9 cellular contexts compared by ENCODE assay signal in genomic region chr7:105877736-105878135, GRCh38. TPM values are rescaled to one million over a fixed set of nuclear protein-coding genes. Genes with fewer than 3 reads are reported as not detected.
DNase-seq lines count a peak whose midpoint lies in the region; ATAC-seq and TF ChIP-seq lines count a peak whose summit lies in the region.
"Had no signal": no experiment of that assay in that cellular context is flagged by ENCODE, and none has a peak within 500 bp of the region (broad histone marks: within the 10 kb centered on the region; RNA-seq: fewer than 3 reads in every experiment).

No MANE protein-coding gene starts in this region.

- H3K4me3 ChIP-seq in BLaER1 treated with 17β-estradiol and CSF1 and Interleukin-3, amounts not matched to agents 10 nM and 100 nM: peak overlapping the region in 4 of 10 experiments; percentile 73 to 84 (median 78); a peak in 4 of 20 replicates
- H3K4me3 ChIP-seq in endocrine pancreas (ENCODE audit: control insufficient read depth, insufficient read depth, low read length) (peak overlapping the region; percentile 32), lower leg skin (ENCODE audit: low read depth, poor library complexity, severe bottlenecking) (no peak overlapping the region)

- H3K27me3 Mint-ChIP-seq in neural crest cell (ENCODE audit: low read depth): peaks cover 9% of the 10 kb centered on the region

- H4K20me1 ChIP-seq in BLaER1 treated with 17β-estradiol and CSF1 and Interleukin-3, amounts not matched to agents 10 nM and 100 nM: no peaks in the 10 kb centered on the region

- H3K4me1 Mint-ChIP-seq in neural crest cell: peaks cover 35% of the 10 kb centered on the region

- peaks cover 12 to 29% (median 23%) of the 10 kb centered on the region in 10 experiments for H3K4me1 ChIP-seq in BLaER1 treated with 17β-estradiol and CSF1 and Interleukin-3, amounts not matched to agents 10 nM and 100 nM
- peaks cover 6% of the 10 kb centered on the region for H3K4me1 ChIP-seq in endocrine pancreas (ENCODE audit: control insufficient read depth, insufficient read depth, low read length)

- TF ChIP-seq CTCF in neural crest cell (conservative IDR thresholded peaks at IDR 0.05) (no peak), lower leg skin (IDR thresholded peaks at IDR 0.05) (no peak)

- peaks cover 2% of the 10 kb centered on the region for H3K36me3 Mint-ChIP-seq in neural crest cell (ENCODE audit: low read depth)

- no peak overlapping the region for H3K27ac ChIP-seq in BLaER1 treated with 17β-estradiol and CSF1 and Interleukin-3, amounts not matched to agents 10 nM and 100 nM
- H3K27ac ChIP-seq: left lung had no signal

- peak overlapping the region; percentile 95 for H3K4me3 Mint-ChIP-seq in neural crest cell

- no peak overlapping the region for H3K27ac Mint-ChIP-seq in neural crest cell (ENCODE audit: unreplicated experiment)

- H3K9me3 ChIP-seq in BLaER1 treated with 17β-estradiol and CSF1 and Interleukin-3, amounts not matched to agents 10 nM and 100 nM (replicated peaks in 1 of 11): peaks cover 0 to 4% (median 0%) of the 10 kb centered on the region in 11 experiments; a peak in 4 of 22 replicates
- H3K9me3 ChIP-seq in endocrine pancreas (ENCODE audit: control insufficient read depth, low read length): no peaks in the 10 kb centered on the region
- H3K9me3 ChIP-seq: left lung had no signal

- peak overlapping the region in 1 of 11 experiments; percentile 69; a peak in 1 of 22 replicates for H3K9ac ChIP-seq in BLaER1 treated with 17β-estradiol and CSF1 and Interleukin-3, amounts not matched to agents 10 nM and 100 nM
- H3K9ac ChIP-seq in endocrine pancreas (ENCODE audit: control insufficient read depth, insufficient read depth, low read length): peak overlapping the region; percentile 54

- no peak for ATAC-seq in GM19324 (IDR thresholded peaks at IDR 0.05; ENCODE audit: low FRiP score, unreplicated experiment)
- no peak for ATAC-seq in activated CD4-positive, CD25-positive, alpha-beta regulatory T cell treated with anti-CD3 and anti-CD28 coated beads, Interleukin-2, amount 50 U/mL, for 24 hours

- DNase-seq in NCI-H69 (lab: John Stamatoyannopoulos, UW) (peak; percentile 51), neural crest cell (ENCODE audit: low read depth, low spot score) (no peak), lower leg skin (ENCODE audit: low spot score in 2 of 2) (no peak), inferior parietal cortex (ENCODE audit: extremely low spot score) (no peak)

- WGBS in lower leg skin, 2 donors: 62 to 63% methylated on average over 10 of the region's 10 CpGs

- H3K27me3 ChIP-seq in BLaER1 treated with 17β-estradiol and CSF1 and Interleukin-3, amounts not matched to agents 10 nM and 100 nM: peaks cover 22 to 31% (median 28%) of the 10 kb centered on the region in 11 experiments
- no peaks in the 10 kb centered on the region for H3K27me3 ChIP-seq in endocrine pancreas (ENCODE audit: control insufficient read depth, insufficient read depth, low read length)

- H3K36me3 ChIP-seq in BLaER1 treated with 17β-estradiol and CSF1 and Interleukin-3, amounts not matched to agents 10 nM and 100 nM: peaks cover 0 to 15% (median 5%) of the 10 kb centered on the region in 11 experiments; a peak in 6 of 22 replicates
- no peaks in the 10 kb centered on the region for H3K36me3 ChIP-seq in endocrine pancreas (ENCODE audit: control insufficient read depth, insufficient read depth, low read length)
- H3K36me3 ChIP-seq: left lung had no signal

- peak overlapping the region; percentile 91 to 99 (median 97); a peak in 19 of 22 replicates for H3K4me2 ChIP-seq in BLaER1 treated with 17β-estradiol and CSF1 and Interleukin-3, amounts not matched to agents 10 nM and 100 nM

- no peak for TF ChIP-seq POLR2A in lower leg skin (IDR thresholded peaks at IDR 0.05)

- intact Hi-C loops in lower leg skin (cut with DNase I; ENCODE audit: low total_unique reads): loop anchor here (10.0 kb wide), 1 partner anchor 203 kb away; no protein-coding TSS in a partner anchor

- H3K9me3 Mint-ChIP-seq in neural crest cell: no peaks in the 10 kb centered on the region

RNA-seq across cellular contexts. Expression of gene ATXN7L1, which starts 1.3 kb away (rescaled TPM):
- 13.1 and 14.4 TPM in 2 replicates for total RNA-seq in neural crest cell
- 10 to 100 TPM in 1 of 4 donors, 1 to 10 TPM in 3; 8.1 to 13.5 (median 9.1) TPM for total RNA-seq in lower leg skin
